ENCODE assay signal across 24 cellular contexts in genomic region chr10:98427011-98427515, GRCh38.
"Had no signal": no experiment of that assay in that cellular context is flagged by ENCODE, and none has a peak within 500 bp of the region (broad histone marks: within the 10 kb centered on the region; RNA-seq: fewer than 3 reads in every experiment).

No MANE protein-coding gene starts in this region.

- H3K4me1 ChIP-seq: adrenal gland, body of pancreas, gastrocnemius medialis, stomach, thyroid gland, upper lobe of right lung had no signal

- H3K4me1 Mint-ChIP-seq: nephron progenitor cell had no signal

- H3K27me3 Mint-ChIP-seq: activated naive CD8-positive, alpha-beta T cell; naive B cell had no signal

- H3K4me3 Mint-ChIP-seq: activated naive CD8-positive, alpha-beta T cell; activated T-cell treated with anti-CD3 and anti-CD28 coated beads, Interleukin-2, amount 50 U/mL, for 72 hours; nephron progenitor cell; T-helper 2 cell treated with Interferon-gamma antibody and Interleukin-4, amounts not matched to agents 5 μg/mL and 100 μg/mL, for 36 hours had no signal

- H3K9me3 ChIP-seq: adrenal gland, body of pancreas, gastrocnemius medialis, stomach, thyroid gland, upper lobe of right lung had no signal

- DNase-seq: activated CD4-positive, alpha-beta T cell treated with anti-CD3 and anti-CD28 coated beads for 4 hours; activated CD4-positive, alpha-beta T cell treated with anti-CD3 and anti-CD28 coated beads, Interleukin-2, amount 50 U/mL, for 4 hours; activated CD4-positive, CD25-positive, alpha-beta regulatory T cell; activated naive CD4-positive, alpha-beta T cell; activated T-cell treated with anti-CD3 and anti-CD28 coated beads for 4 hours; activated T-cell treated with anti-CD3 and anti-CD28 coated beads, Interleukin-2, amount 50 U/mL, for 72 hours; aorta; body of pancreas; effector memory CD4-positive, alpha-beta T cell; erythroblast; glutamatergic neuron; mammary epithelial cell; naive B cell; nephron progenitor cell; stimulated activated CD4-positive, alpha-beta T cell treated with anti-CD3 and anti-CD28 coated beads, Interleukin-2, amount 100 ng/mL, for 48 hours; stomach; T-helper 1 cell; thyroid gland; upper lobe of right lung had no signal

- H3K9me3 Mint-ChIP-seq: activated T-cell treated with anti-CD3 and anti-CD28 coated beads, Interleukin-2, amount 50 U/mL, for 72 hours had no signal

- ATAC-seq: activated T-cell treated with anti-CD3 and anti-CD28 coated beads, Interleukin-2, amount 50 U/mL, for 72 hours; body of pancreas; gastrocnemius medialis; right cardiac atrium; upper lobe of right lung had no signal

- H3K27ac ChIP-seq: adrenal gland, body of pancreas, gastrocnemius medialis, stomach, thyroid gland, upper lobe of right lung had no signal

- H3K27me3 ChIP-seq: adrenal gland, body of pancreas, gastrocnemius medialis, stomach, thyroid gland, upper lobe of right lung had no signal

- H3K4me3 ChIP-seq: adrenal gland, body of pancreas, gastrocnemius medialis, stomach, thyroid gland, upper lobe of right lung had no signal

- H3K27ac Mint-ChIP-seq: activated naive CD8-positive, alpha-beta T cell; activated T-cell treated with anti-CD3 and anti-CD28 coated beads, Interleukin-2, amount 50 U/mL, for 72 hours; nephron progenitor cell; T-helper 2 cell treated with Interferon-gamma antibody and Interleukin-4, amounts not matched to agents 5 μg/mL and 100 μg/mL, for 36 hours had no signal
